34 cellular contexts compared by ENCODE assay signal in genomic region chr13:91893040-91893439, GRCh38.
"Had no signal": no experiment of that assay in that cellular context is flagged by ENCODE, and none has a peak within 500 bp of the region (broad histone marks: within the 10 kb centered on the region; RNA-seq: fewer than 3 reads in every experiment).

No MANE protein-coding gene starts in this region.

- H3K9me3 ChIP-seq: MG63 had no signal

- H3K36me3 ChIP-seq: MG63 had no signal

- DNase-seq: Karpas-422, Kasumi-1, MG63, MM.1S, MV-4-11, NCI-H1048, NCI-H1092, NCI-H1092 treated with DMSO at 0.1 percent for 48 hours, NCI-H1105, NCI-H1105 treated with DMSO at 0.1 percent for 48 hours, NCI-H1417, NCI-H1417 treated with DMSO at 0.1 percent for 48 hours, NCI-H1436, NCI-H1436 treated with DMSO at 0.1 percent for 48 hours, NCI-H146, NCI-H1694, NCI-H1694 treated with DMSO at 0.1 percent for 48 hours, NCI-H187, NCI-H187 treated with DMSO at 0.1 percent for 48 hours, NCI-H1930, NCI-H2029, NCI-H2029 treated with DMSO at 0.1 percent for 48 hours, NCI-H2081, NCI-H2081 treated with DMSO at 0.1 percent for 48 hours, NCI-H2107, NCI-H2171, NCI-H2171 treated with DMSO at 0.1 percent for 48 hours, NCI-H2227 treated with DMSO at 0.1 percent for 48 hours, NCI-H226, NCI-H345, NCI-H446, NCI-H446 treated with DMSO at 0.1 percent for 48 hours, NCI-H510A, NCI-H510A treated with DMSO at 0.1 percent for 48 hours had no signal

- H3K4me3 ChIP-seq: MG63 had no signal
